Comparison of ENCODE assay signal across 15 cellular contexts in the genomic region with DNA sequence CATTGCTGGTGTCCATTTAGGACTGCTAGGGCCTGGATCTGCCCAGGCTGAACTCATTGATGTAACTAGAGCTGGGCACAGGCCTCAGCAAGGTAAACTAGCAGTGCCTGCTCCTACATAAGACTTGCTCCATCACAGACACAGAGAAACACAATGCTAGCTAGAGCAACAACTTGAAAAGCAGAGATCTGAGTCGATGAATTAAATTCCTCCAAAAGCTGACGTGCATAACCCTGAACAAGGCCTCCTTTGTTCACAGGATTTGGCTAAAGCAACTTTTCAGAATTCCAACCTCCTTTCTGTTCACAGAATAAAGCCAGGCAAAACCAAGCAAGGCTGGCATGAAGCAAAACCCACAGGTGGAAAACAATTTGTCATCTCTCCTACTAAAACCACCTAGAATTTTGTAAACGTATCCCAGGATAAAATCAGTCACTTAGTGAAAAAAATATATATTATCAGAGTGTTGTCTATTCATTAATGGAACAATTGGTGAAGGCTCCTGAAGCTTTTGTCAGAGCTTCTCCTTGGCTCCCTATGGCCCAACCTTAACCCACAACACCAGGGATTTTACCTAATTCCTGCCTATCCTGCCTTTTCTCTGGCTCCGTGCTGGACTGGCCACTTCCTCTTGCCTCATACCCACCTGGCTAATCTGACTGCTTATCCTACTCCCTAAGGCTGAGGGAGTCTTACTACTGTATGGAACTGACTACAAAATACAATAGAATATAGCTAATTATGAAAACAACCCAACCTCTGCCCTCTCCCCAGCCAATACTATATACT. TPM values are rescaled to one million over a fixed set of nuclear protein-coding genes. Genes with fewer than 3 reads are reported as not detected.
DNase-seq lines count a peak whose midpoint lies in the region; ATAC-seq, FAIRE-seq and TF ChIP-seq lines count a peak whose summit lies in the region.
"Had no signal": no experiment of that assay in that cellular context is flagged by ENCODE, and none has a peak within 500 bp of the region (broad histone marks: within the 10 kb centered on the region; RNA-seq: fewer than 3 reads in every experiment).

No MANE protein-coding gene starts in this region.

- 80% methylated on average over 4 of the region's 4 CpGs; no CpG with 5 or more reads in 1 of the 2 experiments for WGBS in H1 (ENCODE audit: extremely low coverage in 1 of 2, insufficient coverage in 1 of 2, insufficient read length in 1 of 2, insufficient replicate concordance in 2 of 2, low coverage in 1 of 2, low lambda C conversion rate in 2 of 2, missing lambda C conversion rate in 1 of 2), 2 experiments
- 55 to 62% methylated on average over 4 of the region's 4 CpGs for WGBS in aorta, 2 donors

- H3K79me1 ChIP-seq in H1 (ENCODE audit: low read depth, low read length), result peaks cover 4% of the 10 kb centered on the region; the same call in 1 of the 2 replicates

- H3K36me3 ChIP-seq in H1 (ENCODE audit: control insufficient read depth in 2 of 4, insufficient read depth in 4 of 4, low read length in 3 of 4) (peaks cover 0 to 9% (median 0%) of the 10 kb centered on the region in 4 experiments; a peak in 2 of 8 replicates), aorta (ENCODE audit: control insufficient read depth in 1 of 2, insufficient read depth in 2 of 2, low read length in 1 of 2) (no peaks in the 10 kb centered on the region)
- H3K36me3 ChIP-seq: BLaER1 had no signal

- no peak overlapping the region for H2AFZ ChIP-seq in H1 (ENCODE audit: low read length)

- H3K4me1 ChIP-seq in H1 (replicated peaks in 1 of 4; ENCODE audit: control insufficient read depth in 3 of 4, insufficient read depth in 4 of 4, low read length in 3 of 4) (peaks cover 0 to 8% (median 2%) of the 10 kb centered on the region in 4 experiments; a peak in 2 of 7 replicates), aorta (ENCODE audit: control insufficient read depth in 1 of 2, insufficient read depth in 2 of 2, low read length in 2 of 2) (no peaks in the 10 kb centered on the region)

- H3K4ac ChIP-seq in H1 (replicated peaks; ENCODE audit: insufficient read length, low read depth, low read length), result no peak overlapping the region

- H3K23me2 ChIP-seq in H1 (ENCODE audit: low read depth, low read length), result no peaks in the 10 kb centered on the region

- H4K20me1 ChIP-seq in H1 (replicated peaks in 1 of 2; ENCODE audit: control insufficient read depth in 1 of 2, insufficient read depth in 2 of 2, low read length in 2 of 2), result no peaks in the 10 kb centered on the region
- H4K20me1 ChIP-seq: BLaER1 had no signal

- no peak overlapping the region for H3K56ac ChIP-seq in H1 (replicated peaks; ENCODE audit: insufficient read length, low read depth, low read length)

- no peak for TF ChIP-seq CTCF in H1 (IDR thresholded peaks at IDR 0.05; ENCODE audit: control extremely low read depth in 1 of 3, insufficient read depth in 1 of 3, low read depth in 1 of 3, low read length in 3 of 3)

- peak; percentile 63 for DNase-seq in NCI-H526 treated with DMSO at 0.1 percent for 48 hours (lab: John Stamatoyannopoulos, UW)
- DNase-seq in H1 (ENCODE audit: low read depth in 1 of 2, low spot score in 2 of 2), result no peak
- peak; percentile 33 for DNase-seq in left kidney (ENCODE audit: low read depth, low spot score)
- DNase-seq in substantia nigra (lab: John Stamatoyannopoulos, UW), result peak in 6 of 49 donors; percentile 3 to 51 (median 20)
- no peak for DNase-seq in activated CD4-positive, alpha-beta T cell treated with anti-CD3 and anti-CD28 coated beads for 4 hours
- DNase-seq in cortex of kidney (lab: John Stamatoyannopoulos, UW), result no peak
- DNase-seq in aorta, result no peak
- DNase-seq: activated naive CD4-positive, alpha-beta T cell; DMS79; NCI-H2171 treated with DMSO at 0.1 percent for 48 hours; stimulated activated CD4-positive, alpha-beta T cell treated with anti-CD3 and anti-CD28 coated beads, Interleukin-2, amount 100 ng/mL, for 24 hours had no signal

- H3K4me3 ChIP-seq in H1 (ENCODE audit: extremely low read depth in 1 of 4, insufficient read depth in 2 of 4, low read depth in 3 of 4, low read length in 4 of 4) (no peak overlapping the region), aorta (ENCODE audit: low read length in 2 of 2) (no peak overlapping the region)
- H3K4me3 ChIP-seq: BLaER1 had no signal

- CTCF ChIA-PET in H1 (lab: Charles Lee; ENCODE audit: partially characterized antibody), result interaction anchor here (0.5 to 7.3 kb wide), 12 partner anchors 9 to 352 kb away, joined by 3 to 61 read pairs (median 3); no protein-coding TSS in a partner anchor

- no peak overlapping the region for H2AK5ac ChIP-seq in H1 (ENCODE audit: low read depth, low read length)

- no peak overlapping the region for H4K8ac ChIP-seq in H1 (ENCODE audit: extremely low read depth, insufficient read depth, low read length)

- no peak overlapping the region for H3K14ac ChIP-seq in H1 (ENCODE audit: insufficient read length)

- no peak overlapping the region for H4K5ac ChIP-seq in H1 (ENCODE audit: insufficient read length, low read depth, low read length)

- H3K27ac ChIP-seq in H1 (ENCODE audit: low read depth, low read length) (no peak overlapping the region), substantia nigra (ENCODE audit: low read depth, low read length, poor library complexity, severe bottlenecking) (peak overlapping the region; percentile 8), aorta (ENCODE audit: low read depth in 1 of 2, low read length in 2 of 2) (no peak overlapping the region)
- H3K27ac ChIP-seq: BLaER1 had no signal

- no peak for ATAC-seq in GM18498 (IDR thresholded peaks at IDR 0.05; ENCODE audit: unreplicated experiment)
- ATAC-seq in aorta (ENCODE audit: low FRiP score), result no peak
- ATAC-seq: SK-N-SH treated with all-trans-retinoic acid at 6 μM for 48 hours had no signal

- H3K27me3 ChIP-seq in H1 (replicated peaks in 1 of 4; ENCODE audit: control insufficient read depth in 3 of 4, extremely low read depth in 1 of 4, insufficient read depth in 3 of 4, low read length in 3 of 4) (no peaks in the 10 kb centered on the region), aorta (ENCODE audit: control insufficient read depth in 1 of 2, insufficient read depth in 2 of 2, low read length in 1 of 2) (no peaks in the 10 kb centered on the region)
- H3K27me3 ChIP-seq: BLaER1 had no signal

- no peak overlapping the region for H3K4me2 ChIP-seq in H1 (ENCODE audit: insufficient read depth in 1 of 2, low read depth in 2 of 2, low read length in 2 of 2)
- H3K4me2 ChIP-seq: BLaER1 had no signal

- POLR2A ChIA-PET in H1 (lab: Charles Lee; ENCODE audit: partially characterized antibody), result no interaction called here

- H3K79me2 ChIP-seq in H1 (ENCODE audit: control insufficient read depth in 1 of 2, insufficient read depth in 2 of 2, low read length in 2 of 2), result no peaks in the 10 kb centered on the region

- 0 out of 2 replicates have a peak overlapping the region, but pooled peaks have one; percentile 52 for H2BK20ac ChIP-seq in H1 (ENCODE audit: low read length)

- no peak overlapping the region for H3K23ac ChIP-seq in H1 (ENCODE audit: insufficient read length)

- no peak for FAIRE-seq in H1 (lab: Jason Lieb, UNC)
- FAIRE-seq: colon had no signal

- no peak overlapping the region for H3K9ac ChIP-seq in H1 (replicated peaks in 1 of 4; ENCODE audit: extremely low read depth in 1 of 4, low read depth in 3 of 4, low read length in 3 of 4)
- H3K9ac ChIP-seq: BLaER1 had no signal

- no peak for TF ChIP-seq EP300 in H1 (IDR thresholded peaks at IDR 0.05; ENCODE audit: borderline replicate concordance in 1 of 2, low read depth in 2 of 2, low read length in 2 of 2)

- intact Hi-C loops in aorta (cut with DNase I), result loop anchor here (5.0 to 10.0 kb wide), 2 partner anchors 950 to 1368 kb away; no protein-coding TSS in a partner anchor

- H2BK120ac ChIP-seq in H1 (replicated peaks; ENCODE audit: low read depth, low read length), result no peak overlapping the region

- TF ChIP-seq POLR2A in H1 (IDR thresholded peaks at IDR 0.05; ENCODE audit: control extremely low read depth in 1 of 2, low read depth in 2 of 2, low read length in 2 of 2), result no peak

- TF ChIP-seq RAD21 in H1 (IDR thresholded peaks at IDR 0.05 in 1 of 2, conservative IDR thresholded peaks at IDR 0.05 in 1 of 2; ENCODE audit: low read depth in 2 of 2, low read length in 2 of 2), result no peak

- no peak overlapping the region for H2BK12ac ChIP-seq in H1 (ENCODE audit: low read depth, low read length)

- no peak overlapping the region for H3K18ac ChIP-seq in H1 (ENCODE audit: extremely low read depth, low read length)

- H2BK15ac ChIP-seq in H1 (ENCODE audit: low read length), result no peak overlapping the region; the same call in 1 of the 2 replicates

- H3K9me3 ChIP-seq in H1 (ENCODE audit: insufficient read depth in 2 of 2, low read depth in 1 of 2, low read length in 1 of 2) (no peaks in the 10 kb centered on the region), aorta (ENCODE audit: control insufficient read depth, low read length) (no peaks in the 10 kb centered on the region)

- H2BK5ac ChIP-seq in H1 (ENCODE audit: low read depth, low read length), result no peak overlapping the region

- no peak overlapping the region for H4K91ac ChIP-seq in H1 (replicated peaks; ENCODE audit: insufficient read length, low read length)

TF ChIP-seq in H1, 55 proteins besides CTCF, POLR2A, EP300 and RAD21:
- TF ChIP-seq CEBPB (IDR thresholded peaks at IDR 0.05; ENCODE audit: low read depth, low read length), result no peak

RNA-seq across cellular contexts. Expression of gene PLCH1, which starts 39.9 kb away (rescaled TPM):
- total RNA-seq in H1 (2021; fragmentation: NEBNext Ultra II Directional; extraction: Animal tissue kit (Norgen Biotek cat#: 25700)), result 17.2 and 17.4 TPM in 2 replicates
- polyA plus RNA-seq in H1 (2011; rRNA removed), result 5.0 and 5.8 TPM in 2 replicates
- 9.4 TPM for polyA plus RNA-seq in H1 (2011; cell fraction: cytosol; rRNA removed)
- 11.0 TPM for polyA plus RNA-seq in H1 (2011; cell fraction: nucleus; rRNA removed)
- 6.4 to 11.7 TPM (median 9.4 TPM) in 4 replicates for polyA plus RNA-seq in H1 (2012, experiment 1 of 2)
- 0.70 TPM for polyA plus RNA-seq in H1 (2012, experiment 2 of 2)
- polyA plus RNA-seq in H1 (2013, experiment 1 of 2), result 5.1 TPM
- 5.5 TPM for polyA plus RNA-seq in H1 (2013, experiment 2 of 2)
- 41.0 and 52.3 TPM in 2 replicates for polyA minus RNA-seq in H1 (2011; rRNA and poly(A)+ RNA removed)
- polyA minus RNA-seq in H1 (2011; cell fraction: cytosol; rRNA and poly(A)+ RNA removed), result 19.7 TPM
- 39.3 TPM for polyA minus RNA-seq in H1 (2011; cell fraction: nucleus; rRNA and poly(A)+ RNA removed)
- total RNA-seq in aorta, result under 1 TPM in 1 of 2 donors, not detected in 1; 0.57 TPM
- under 1 TPM in 1 of 2 donors, not detected in 1; 0.08 TPM for polyA plus RNA-seq in aorta

Comparison
In these comparisons a context has a peak if more than half of its experiments do, and no peak if none do; other contexts are left out.
1. DNase-seq: peak in NCI-H526 treated with DMSO at 0.1 percent for 48 hours (single experiment) and left kidney (single experiment); none in H1 (0 of 2), activated CD4-positive, alpha-beta T cell treated with anti-CD3 and anti-CD28 coated beads for 4 hours (0 of 2), cortex of kidney (single experiment) and aorta (0 of 2).
2. RNA of gene PLCH1, which starts 39.9 kb away (total RNA-seq): 17.2 to 17.4 TPM in H1; 0.57 TPM in aorta; every median in the first group is over 10 times any median in the second.